In genomic region chr7:15972767-15973362, GRCh38 we compare ENCODE assay signal across 15 cellular contexts.
DNase-seq lines count a peak whose midpoint lies in the region; ATAC-seq and TF ChIP-seq lines count a peak whose summit lies in the region.
"Had no signal": no experiment of that assay in that cellular context is flagged by ENCODE, and none has a peak within 500 bp of the region (broad histone marks: within the 10 kb centered on the region; RNA-seq: fewer than 3 reads in every experiment).

No MANE protein-coding gene starts in this region.

- H3K4me3 Mint-ChIP-seq in CD14-positive monocyte, result peak overlapping the region in 1 of 2 donors; percentile 54
- H3K4me3 Mint-ChIP-seq: stimulated activated naive B cell treated with anti-CD40 and anti-IgM and Interleukin-4, amounts not matched to agents 10 μg/mL and 1 μg/mL and 100 μg/mL, for 72 hours had no signal

- no peaks in the 10 kb centered on the region for H3K27me3 Mint-ChIP-seq in CD14-positive monocyte (ENCODE audit: low read depth in 3 of 3)
- H3K27me3 Mint-ChIP-seq: stimulated activated naive B cell treated with anti-CD40 and anti-IgM and Interleukin-4, amounts not matched to agents 10 μg/mL and 1 μg/mL and 100 μg/mL, for 72 hours had no signal

- intact Hi-C loops in CD14-positive monocyte (cut with micrococcal nuclease) (no loop called here), right lobe of liver (cut with DNase I) (no loop called here)

- peaks cover 10% of the 10 kb centered on the region for H3K4me1 Mint-ChIP-seq in CD14-positive monocyte
- H3K4me1 Mint-ChIP-seq: stimulated activated naive B cell treated with anti-CD40 and anti-IgM and Interleukin-4, amounts not matched to agents 10 μg/mL and 1 μg/mL and 100 μg/mL, for 72 hours had no signal

- TF ChIP-seq CTCF in CD14-positive monocyte (IDR thresholded peaks at IDR 0.05) (no peak), right lobe of liver (IDR thresholded peaks at IDR 0.05) (no peak)

- peak; percentile 45 for DNase-seq in CD14-positive monocyte (ENCODE audit: low spot score)
- DNase-seq in M059J (ENCODE audit: low read depth), result peak; percentile 52
- peak; percentile 85 for DNase-seq in dermis blood vessel endothelial cell
- peak in 1 of 3 donors; percentile 45 for DNase-seq in right lobe of liver
- DNase-seq in stimulated activated CD4-positive, alpha-beta T cell treated with anti-CD3 and anti-CD28 coated beads, Interleukin-2, amount 100 ng/mL, for 24 hours, result no peak
- DNase-seq in cerebellum (ENCODE audit: low spot score), result no peak
- DNase-seq in HUDEP-2 (lab: John Stamatoyannopoulos, UW; ENCODE audit: unreplicated experiment in 76 of 76), result no peak
- DNase-seq: activated CD4-positive, alpha-beta T cell treated with anti-CD3 and anti-CD28 coated beads for 48 hours; esophagus squamous epithelium; NCI-H1694; SK-N-SH; stimulated activated naive B cell treated with anti-CD40 and anti-IgM and Interleukin-4, amounts not matched to agents 10 μg/mL and 1 μg/mL and 100 μg/mL, for 72 hours had no signal

- H3K36me3 ChIP-seq in right lobe of liver, result no peaks in the 10 kb centered on the region
- H3K36me3 ChIP-seq: breast epithelium, esophagus squamous epithelium had no signal

- ATAC-seq in right lobe of liver (peak; percentile 63 to 84 (median 76)), HG02610 (IDR thresholded peaks at IDR 0.05; ENCODE audit: unreplicated experiment) (no peak)
- ATAC-seq: stimulated activated naive B cell treated with anti-CD40 and anti-IgM and Interleukin-4, amounts not matched to agents 10 μg/mL and 1 μg/mL and 100 μg/mL, for 72 hours had no signal

- H3K9me3 ChIP-seq in right lobe of liver, result no peaks in the 10 kb centered on the region
- H3K9me3 ChIP-seq: breast epithelium, esophagus squamous epithelium, SK-N-SH had no signal

- no peaks in the 10 kb centered on the region for H3K36me3 Mint-ChIP-seq in CD14-positive monocyte
- H3K36me3 Mint-ChIP-seq: stimulated activated naive B cell treated with anti-CD40 and anti-IgM and Interleukin-4, amounts not matched to agents 10 μg/mL and 1 μg/mL and 100 μg/mL, for 72 hours had no signal

- H3K27ac ChIP-seq in right lobe of liver, result no peak overlapping the region
- H3K27ac ChIP-seq: C4-2B, esophagus squamous epithelium had no signal

- no peaks in the 10 kb centered on the region for H3K27me3 ChIP-seq in right lobe of liver
- H3K27me3 ChIP-seq: breast epithelium, esophagus squamous epithelium had no signal

- WGBS in right lobe of liver (ENCODE audit: insufficient coverage, low coverage, low lambda C conversion rate, missing lambda C conversion rate), result 36% methylated on average over 4 of the region's 5 CpGs

- no peaks in the 10 kb centered on the region for H3K4me1 ChIP-seq in right lobe of liver
- H3K4me1 ChIP-seq: breast epithelium, esophagus squamous epithelium had no signal

- TF ChIP-seq POLR2A in right lobe of liver (IDR thresholded peaks at IDR 0.05), result no peak

- H3K4me3 ChIP-seq in right lobe of liver, result no peak overlapping the region
- H3K4me3 ChIP-seq: esophagus squamous epithelium had no signal

- peaks cover 0 to under 1% (median 0%) of the 10 kb centered on the region in 7 donors for H3K9me3 Mint-ChIP-seq in CD14-positive monocyte
- H3K9me3 Mint-ChIP-seq: stimulated activated naive B cell treated with anti-CD40 and anti-IgM and Interleukin-4, amounts not matched to agents 10 μg/mL and 1 μg/mL and 100 μg/mL, for 72 hours had no signal

- H3K27ac Mint-ChIP-seq in CD14-positive monocyte, result peak overlapping the region in 3 of 7 donors; percentile 0 to 55 (median 14)
- H3K27ac Mint-ChIP-seq: stimulated activated naive B cell treated with anti-CD40 and anti-IgM and Interleukin-4, amounts not matched to agents 10 μg/mL and 1 μg/mL and 100 μg/mL, for 72 hours had no signal

Comparison
In these comparisons a context has a peak if more than half of its experiments do, and no peak if none do; other contexts are left out.
1. DNase-seq: peak in CD14-positive monocyte (single experiment), M059J (single experiment) and dermis blood vessel endothelial cell (single experiment); none in stimulated activated CD4-positive, alpha-beta T cell treated with anti-CD3 and anti-CD28 coated beads, Interleukin-2, amount 100 ng/mL, for 24 hours (0 of 2), cerebellum (single experiment) and HUDEP-2 (0 of 76).